ENCODE assay signal across 16 cellular contexts in genomic region chr3:52315006-52315405, GRCh38.
"Had no signal": no experiment of that assay in that cellular context is flagged by ENCODE, and none has a peak within 500 bp of the region (broad histone marks: within the 10 kb centered on the region; RNA-seq: fewer than 3 reads in every experiment).

No MANE protein-coding gene starts in this region.

- H3K27ac Mint-ChIP-seq: activated naive CD8-positive, alpha-beta T cell treated with anti-CD3 and anti-CD28 coated beads for 36 hours had no signal

- H3K9ac ChIP-seq: parathyroid adenoma had no signal

- H3K9me3 ChIP-seq: thyroid gland had no signal

- H3K4me3 Mint-ChIP-seq: activated naive CD8-positive, alpha-beta T cell treated with anti-CD3 and anti-CD28 coated beads for 36 hours; central memory CD8-positive, alpha-beta T cell had no signal

- H3K4me1 ChIP-seq: parathyroid adenoma had no signal

- H3K36me3 ChIP-seq: brain microvascular endothelial cell, thyroid gland had no signal

- H3K27me3 ChIP-seq: brain microvascular endothelial cell, thyroid gland had no signal

- DNase-seq: activated CD4-positive, CD25-positive, alpha-beta regulatory T cell treated with anti-CD3 and anti-CD28 coated beads, Interleukin-2, amount 50 U/mL, for 72 hours; activated gamma-delta T cell; activated naive CD8-positive, alpha-beta T cell treated with anti-CD3 and anti-CD28 coated beads for 36 hours; activated T-cell treated with anti-CD3 and anti-CD28 coated beads, Interleukin-2, amount 50 U/mL, for 1 hour; amygdala; brain microvascular endothelial cell; cortex of kidney; effector CD4-positive, alpha-beta T cell; foreskin fibroblast; hypothalamus; mesendoderm; stimulated activated CD4-positive, alpha-beta T cell treated with anti-CD3 and anti-CD28 coated beads, Interleukin-1b, Interleukin-23, amount 100 ng/mL, for 48 hours; T-helper 1 cell; thyroid gland had no signal

- H2AFZ ChIP-seq: parathyroid adenoma had no signal

- H3K9me3 Mint-ChIP-seq: activated naive CD8-positive, alpha-beta T cell treated with anti-CD3 and anti-CD28 coated beads for 36 hours; central memory CD8-positive, alpha-beta T cell had no signal

- H3K4me3 ChIP-seq: thyroid gland had no signal

- H3K27me3 Mint-ChIP-seq: activated naive CD8-positive, alpha-beta T cell treated with anti-CD3 and anti-CD28 coated beads for 36 hours; central memory CD8-positive, alpha-beta T cell had no signal

- H3K27ac ChIP-seq: brain microvascular endothelial cell, parathyroid adenoma, thyroid gland had no signal
